8 cellular contexts compared by ENCODE assay signal in genomic region chr19:37227996-37228395, GRCh38. TPM values are rescaled to one million over a fixed set of nuclear protein-coding genes. Genes with fewer than 3 reads are reported as not detected.
A peak's percentile ranks its signal among the peaks of the same experiment; 100 is the strongest.
DNase-seq lines count a peak whose midpoint lies in the region; ATAC-seq and TF ChIP-seq lines count a peak whose summit lies in the region.

No MANE protein-coding gene starts in this region.

- H3K27ac ChIP-seq in 22Rv1 (no peak overlapping the region), VCaP (no peak overlapping the region)

- TF ChIP-seq CTCF in 22Rv1 (IDR thresholded peaks at IDR 0.05) = peak; percentile 81
- peak; percentile 95 for TF ChIP-seq CTCF in VCaP (conservative IDR thresholded peaks at IDR 0.05)
- peak; percentile 33 for TF ChIP-seq CTCF in foreskin fibroblast (IDR thresholded peaks at IDR 0.05; ENCODE audit: low read depth, low read length)
- no peak for TF ChIP-seq CTCF in GM10248 (IDR thresholded peaks at IDR 0.05; ENCODE audit: control extremely low read depth, extremely low read depth, low read depth, missing control alignments)

- DNase-seq in Daoy (ENCODE audit: low read depth) (peak; percentile 11), foreskin fibroblast (peak in 1 of 2 donors; percentile 23), GM10248 (ENCODE audit: extremely low spot score) (no peak), mesenteric fat pad (ENCODE audit: low spot score) (no peak)

- CTCF ChIA-PET in GM10248 (lab: Yijun Ruan, JAX) = no interaction called here

- ATAC-seq in HG02938 (IDR thresholded peaks at IDR 0.05; ENCODE audit: unreplicated experiment) (no peak), HG02623 (IDR thresholded peaks at IDR 0.05; ENCODE audit: unreplicated experiment) (no peak)

- H3K4me3 ChIP-seq in foreskin fibroblast (ENCODE audit: low read depth in 1 of 2, low read length in 2 of 2) = no peak overlapping the region

- POLR2A ChIA-PET in GM10248 (lab: Yijun Ruan, JAX) = no interaction called here

RNA-seq across cellular contexts. Expression of gene ZNF383, which starts 10.0 kb away (rescaled TPM):
- 4.1 and 4.8 TPM in 2 replicates for total RNA-seq in Daoy (2014; rRNA removed; shearing (Covaris generic))
- 5.7 TPM for total RNA-seq in mesenteric fat pad

RNA-seq across cellular contexts. Expression of gene ZNF585B, which starts 17.7 kb away (rescaled TPM):
- total RNA-seq in Daoy (2014; rRNA removed; shearing (Covaris generic)) = 9.6 and 10.6 TPM in 2 replicates
- total RNA-seq in mesenteric fat pad = 11.3 TPM

RNA-seq across cellular contexts. Expression of gene ZNF585A, which starts 55.5 kb away (rescaled TPM):
- total RNA-seq in Daoy (2014; rRNA removed; shearing (Covaris generic)) = 11.9 and 16.5 TPM in 2 replicates
- total RNA-seq in mesenteric fat pad = 7.5 TPM
